In genomic region chr17:69639096-69639495, GRCh38 we compare ENCODE assay signal across 24 cellular contexts.
"Had no signal": no experiment of that assay in that cellular context is flagged by ENCODE, and none has a peak within 500 bp of the region (broad histone marks: within the 10 kb centered on the region; RNA-seq: fewer than 3 reads in every experiment).

No MANE protein-coding gene starts in this region.

- DNase-seq: islet precursor cell; left colon; left lung; lower lobe of right lung; midbrain; mucosa of descending colon; naive thymus-derived CD4-positive, alpha-beta T cell; ovary; right lobe of liver; stimulated activated CD4-positive, alpha-beta T cell treated with anti-CD3 and anti-CD28 coated beads, Interleukin-1b, Interleukin-23, amount 100 ng/mL, for 48 hours; stimulated activated CD4-positive, alpha-beta T cell treated with anti-CD3 and anti-CD28 coated beads, Interleukin-2, amount 100 ng/mL, for 48 hours; stimulated activated CD4-positive, alpha-beta T cell treated with anti-CD3 and anti-CD28 coated beads, Interleukin-4, amount 100 ng/mL, for 4 hours; stimulated activated CD8-positive, alpha-beta memory T cell treated with anti-CD3 and anti-CD28 coated beads, Interleukin-4, amount 100 ng/mL, for 48 hours; stimulated activated naive CD4-positive, alpha-beta T cell treated with Interleukin-2 at 50 U/mL for 16 hours; stimulated activated naive CD8-positive, alpha-beta T cell treated with anti-CD3 and anti-CD28 coated beads, Interleukin-15, amount 100 ng/mL, for 72 hours; substantia nigra; transverse colon; upper lobe of left lung had no signal

- ATAC-seq: left colon; left lung; lower lobe of right lung; mucosa of descending colon; naive thymus-derived CD4-positive, alpha-beta T cell; natural killer cell treated with Interleukin-12 subunit alpha and Interleukin-12 subunit beta and Interleukin-15 and Interleukin-18, amount 100 ng/mL, for 72 hours; right lobe of liver; stimulated activated memory B cell treated with anti-CD40 and anti-IgM and Interleukin-4, amounts not matched to agents 10 μg/mL and 1 μg/mL and 100 μg/mL, for 72 hours; stimulated activated naive CD8-positive, alpha-beta T cell treated with anti-CD3 and anti-CD28 coated beads, Interleukin-15, amount 100 ng/mL, for 72 hours had no signal

- H3K36me3 ChIP-seq: left lung, lower lobe of right lung, ovary, right atrium auricular region, right lobe of liver, transverse colon, upper lobe of left lung, vagina had no signal

- H3K4me3 ChIP-seq: hepatocyte, left lung, lower lobe of right lung, mucosa of descending colon, ovary, right atrium auricular region, right lobe of liver, smooth muscle cell, transverse colon, upper lobe of left lung, vagina had no signal

- H3K27me3 ChIP-seq: hepatocyte, left lung, ovary, right atrium auricular region, right lobe of liver, transverse colon, upper lobe of left lung, vagina had no signal
